ENCODE assay signal across 1 cellular context in the genomic region with DNA sequence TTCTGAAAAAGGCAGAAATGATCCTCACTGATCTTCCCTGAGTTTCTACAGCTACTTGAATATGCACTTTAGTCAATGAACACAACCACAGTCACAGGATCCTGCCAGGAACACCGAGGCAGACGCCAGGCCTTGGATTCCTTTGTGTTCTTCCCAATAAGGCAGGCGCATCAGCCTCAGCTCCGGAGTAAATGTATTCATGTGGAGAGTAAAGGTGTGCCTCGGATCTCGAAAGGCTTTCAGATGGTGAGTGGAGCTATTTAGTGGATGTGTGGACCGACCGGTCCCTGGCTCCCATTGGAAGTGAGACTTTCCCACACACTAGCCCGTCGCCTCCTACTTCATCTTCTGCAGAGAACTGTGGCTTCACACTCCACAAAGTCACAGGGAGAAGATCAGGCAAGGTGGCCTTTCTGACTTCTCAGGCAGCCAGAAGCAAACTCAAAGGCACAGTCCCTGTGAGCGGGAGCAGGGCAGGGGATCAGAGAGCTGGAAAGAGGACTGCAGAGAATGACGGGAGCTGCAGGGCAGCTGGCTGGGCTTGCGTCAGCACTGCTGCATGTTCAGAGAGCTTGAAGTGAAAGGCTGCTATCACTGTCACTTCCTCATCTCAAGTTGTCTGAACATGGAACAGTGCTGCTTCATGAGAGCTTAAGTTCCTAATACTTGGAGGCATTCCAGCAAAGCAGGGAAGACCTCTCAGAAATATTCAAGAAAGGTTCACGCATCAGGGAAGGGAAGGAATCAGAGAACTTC.
TF ChIP-seq lines count a peak whose summit lies in the region.

No MANE protein-coding gene starts in this region.

TF ChIP-seq in HepG2, 621 proteins besides CTCF, POLR2A, EP300 and RAD21:
- TF ChIP-seq ZSCAN9 (CRISPR knock-in tag; IDR thresholded peaks at IDR 0.05; ENCODE audit: borderline replicate concordance) (no peak), FOXO1 (CRISPR knock-in tag; IDR thresholded peaks at IDR 0.05) (no peak), SMC3 (IDR thresholded peaks at IDR 0.05; ENCODE audit: low read length) (no peak), ZNF644 (CRISPR knock-in tag; IDR thresholded peaks at IDR 0.05; ENCODE audit: low read depth) (no peak), ZNF749 (CRISPR knock-in tag; IDR thresholded peaks at IDR 0.05; ENCODE audit: borderline replicate concordance) (no peak), GABPB1 (CRISPR knock-in tag; IDR thresholded peaks at IDR 0.05) (no peak), ZNF383 (CRISPR knock-in tag; IDR thresholded peaks at IDR 0.05; ENCODE audit: borderline replicate concordance) (no peak), ZBTB8A (CRISPR knock-in tag; IDR thresholded peaks at IDR 0.05; ENCODE audit: borderline replicate concordance, low read depth) (no peak), TOPORS (CRISPR knock-in tag; IDR thresholded peaks at IDR 0.05) (no peak), ZNF547 (CRISPR knock-in tag; IDR thresholded peaks at IDR 0.05) (no peak), YEATS4 (CRISPR knock-in tag; IDR thresholded peaks at IDR 0.05; ENCODE audit: borderline replicate concordance) (no peak), TCF7 (IDR thresholded peaks at IDR 0.05; ENCODE audit: low read depth) (no peak), ERF (CRISPR knock-in tag; IDR thresholded peaks at IDR 0.05) (no peak), SIX1 (CRISPR knock-in tag; IDR thresholded peaks at IDR 0.05; ENCODE audit: borderline replicate concordance) (no peak), ZSCAN21 (CRISPR knock-in tag; IDR thresholded peaks at IDR 0.05; ENCODE audit: borderline replicate concordance) (no peak), GATA4 (IDR thresholded peaks at IDR 0.05; ENCODE audit: borderline replicate concordance, low read depth) (no peak), MBD4 (IDR thresholded peaks at IDR 0.05; ENCODE audit: borderline replicate concordance, low read length) (no peak)
- TF ChIP-seq, protein P1, sequence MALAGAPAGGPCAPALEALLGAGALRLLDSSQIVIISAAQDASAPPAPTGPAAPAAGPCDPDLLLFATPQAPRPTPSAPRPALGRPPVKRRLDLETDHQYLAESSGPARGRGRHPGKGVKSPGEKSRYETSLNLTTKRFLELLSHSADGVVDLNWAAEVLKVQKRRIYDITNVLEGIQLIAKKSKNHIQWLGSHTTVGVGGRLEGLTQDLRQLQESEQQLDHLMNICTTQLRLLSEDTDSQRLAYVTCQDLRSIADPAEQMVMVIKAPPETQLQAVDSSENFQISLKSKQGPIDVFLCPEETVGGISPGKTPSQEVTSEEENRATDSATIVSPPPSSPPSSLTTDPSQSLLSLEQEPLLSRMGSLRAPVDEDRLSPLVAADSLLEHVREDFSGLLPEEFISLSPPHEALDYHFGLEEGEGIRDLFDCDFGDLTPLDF (CRISPR knock-in tag; IDR thresholded peaks at IDR 0.05), result no peak
- TF ChIP-seq, protein P2, sequence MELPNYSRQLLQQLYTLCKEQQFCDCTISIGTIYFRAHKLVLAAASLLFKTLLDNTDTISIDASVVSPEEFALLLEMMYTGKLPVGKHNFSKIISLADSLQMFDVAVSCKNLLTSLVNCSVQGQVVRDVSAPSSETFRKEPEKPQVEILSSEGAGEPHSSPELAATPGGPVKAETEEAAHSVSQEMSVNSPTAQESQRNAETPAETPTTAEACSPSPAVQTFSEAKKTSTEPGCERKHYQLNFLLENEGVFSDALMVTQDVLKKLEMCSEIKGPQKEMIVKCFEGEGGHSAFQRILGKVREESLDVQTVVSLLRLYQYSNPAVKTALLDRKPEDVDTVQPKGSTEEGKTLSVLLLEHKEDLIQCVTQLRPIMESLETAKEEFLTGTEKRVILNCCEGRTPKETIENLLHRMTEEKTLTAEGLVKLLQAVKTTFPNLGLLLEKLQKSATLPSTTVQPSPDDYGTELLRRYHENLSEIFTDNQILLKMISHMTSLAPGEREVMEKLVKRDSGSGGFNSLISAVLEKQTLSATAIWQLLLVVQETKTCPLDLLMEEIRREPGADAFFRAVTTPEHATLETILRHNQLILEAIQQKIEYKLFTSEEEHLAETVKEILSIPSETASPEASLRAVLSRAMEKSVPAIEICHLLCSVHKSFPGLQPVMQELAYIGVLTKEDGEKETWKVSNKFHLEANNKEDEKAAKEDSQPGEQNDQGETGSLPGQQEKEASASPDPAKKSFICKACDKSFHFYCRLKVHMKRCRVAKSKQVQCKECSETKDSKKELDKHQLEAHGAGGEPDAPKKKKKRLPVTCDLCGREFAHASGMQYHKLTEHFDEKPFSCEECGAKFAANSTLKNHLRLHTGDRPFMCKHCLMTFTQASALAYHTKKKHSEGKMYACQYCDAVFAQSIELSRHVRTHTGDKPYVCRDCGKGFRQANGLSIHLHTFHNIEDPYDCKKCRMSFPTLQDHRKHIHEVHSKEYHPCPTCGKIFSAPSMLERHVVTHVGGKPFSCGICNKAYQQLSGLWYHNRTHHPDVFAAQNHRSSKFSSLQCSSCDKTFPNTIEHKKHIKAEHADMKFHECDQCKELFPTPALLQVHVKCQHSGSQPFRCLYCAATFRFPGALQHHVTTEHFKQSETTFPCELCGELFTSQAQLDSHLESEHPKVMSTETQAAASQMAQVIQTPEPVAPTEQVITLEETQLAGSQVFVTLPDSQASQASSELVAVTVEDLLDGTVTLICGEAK (IDR thresholded peaks at IDR 0.05), result no peak
- TF ChIP-seq, protein P2 (CRISPR knock-in tag; IDR thresholded peaks at IDR 0.05), result no peak
- TF ChIP-seq, protein P3, sequence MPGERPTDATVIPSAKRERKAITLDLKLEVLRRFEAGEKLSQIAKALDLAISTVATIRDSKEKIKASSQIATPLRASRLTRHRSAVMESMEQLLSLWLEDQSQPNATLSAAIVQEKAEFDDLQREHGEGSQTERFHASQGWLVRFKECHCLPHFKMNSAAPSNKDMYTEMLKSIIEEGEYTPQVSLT (CRISPR knock-in tag; IDR thresholded peaks at IDR 0.05; ENCODE audit: borderline replicate concordance, low read depth), result no peak
